29 cellular contexts compared by ENCODE assay signal in genomic region chr3:142795332-142795731, GRCh38.
"Had no signal": no experiment of that assay in that cellular context is flagged by ENCODE, and none has a peak within 500 bp of the region (broad histone marks: within the 10 kb centered on the region; RNA-seq: fewer than 3 reads in every experiment).

No MANE protein-coding gene starts in this region.

- H3K9me3 Mint-ChIP-seq: dendritic cell treated with granulocyte-macrophage colony-stimulating factor and Interleukin-4, amounts not matched to agents 40 ng/mL and 50 ng/mL, for 4 days; effector memory CD8-positive, alpha-beta T cell; endodermal cell had no signal

- H3K4me3 ChIP-seq: colonic mucosa, coronary artery, dorsolateral prefrontal cortex, esophagus muscularis mucosa, esophagus squamous epithelium, gastrocnemius medialis, gastroesophageal sphincter, heart left ventricle, heart right ventricle had no signal

- H3K27me3 Mint-ChIP-seq: dendritic cell treated with granulocyte-macrophage colony-stimulating factor and Interleukin-4, amounts not matched to agents 40 ng/mL and 50 ng/mL, for 4 days; effector memory CD8-positive, alpha-beta T cell had no signal

- H3K36me3 ChIP-seq: colonic mucosa, esophagus muscularis mucosa, esophagus squamous epithelium, gastrocnemius medialis had no signal

- H3K4me1 ChIP-seq: colonic mucosa, esophagus muscularis mucosa, esophagus squamous epithelium, foreskin keratinocyte, gastrocnemius medialis, gastroesophageal sphincter had no signal

- FAIRE-seq: colon, endometrium, endothelial cell of umbilical vein, frontal cortex had no signal

- H3K9me3 ChIP-seq: colonic mucosa, esophagus muscularis mucosa, esophagus squamous epithelium, gastrocnemius medialis, gastroesophageal sphincter, heart left ventricle, heart right ventricle had no signal

- H3K27ac ChIP-seq: colonic mucosa, coronary artery, dorsolateral prefrontal cortex, epithelial cell of prostate, esophagus muscularis mucosa, esophagus squamous epithelium, foreskin keratinocyte, gastrocnemius medialis, gastroesophageal sphincter, heart left ventricle, heart right ventricle had no signal

- DNase-seq: colonic mucosa; cortex of kidney; dermis blood vessel endothelial cell; dorsolateral prefrontal cortex; effector CD4-positive, alpha-beta T cell; effector CD8-positive, alpha-beta T cell; effector memory CD4-positive, alpha-beta T cell; effector memory CD8-positive, alpha-beta T cell; endodermal cell; erythroblast; esophagus squamous epithelium; foreskin fibroblast; foreskin keratinocyte; foreskin melanocyte; gastrocnemius medialis; glutamatergic neuron; head of caudate nucleus; heart left ventricle; heart right ventricle had no signal

- H3K27ac Mint-ChIP-seq: dendritic cell treated with granulocyte-macrophage colony-stimulating factor and Interleukin-4, amounts not matched to agents 40 ng/mL and 50 ng/mL, for 4 days; effector memory CD8-positive, alpha-beta T cell; endodermal cell had no signal

- ATAC-seq: effector memory CD8-positive, alpha-beta T cell; esophagus mucosa; foreskin keratinocyte; gastrocnemius medialis; gastroesophageal sphincter; heart left ventricle; heart right ventricle had no signal

- H3K27me3 ChIP-seq: colonic mucosa, dorsolateral prefrontal cortex, esophagus muscularis mucosa, esophagus squamous epithelium, foreskin keratinocyte, gastrocnemius medialis, gastroesophageal sphincter, heart left ventricle, heart right ventricle had no signal

- H3K4me3 Mint-ChIP-seq: dendritic cell treated with granulocyte-macrophage colony-stimulating factor and Interleukin-4, amounts not matched to agents 40 ng/mL and 50 ng/mL, for 4 days; effector memory CD8-positive, alpha-beta T cell; endodermal cell had no signal
